7 cellular contexts compared by ENCODE assay signal in the genomic region with DNA sequence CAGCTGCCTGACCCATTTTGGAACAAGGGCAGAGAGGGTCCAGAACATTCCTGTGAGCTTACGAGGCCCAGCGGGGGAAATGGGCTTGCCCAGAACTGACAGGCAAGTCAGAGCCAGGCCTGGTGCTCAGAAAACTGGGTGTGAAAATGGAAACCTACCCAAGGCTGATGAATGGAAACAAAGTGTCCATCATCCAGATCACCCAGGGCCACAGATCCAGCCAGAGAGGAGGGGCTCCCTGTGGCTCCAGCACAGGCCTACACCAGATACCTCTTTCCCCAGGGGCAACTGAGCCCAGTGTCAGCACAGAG. TPM values are rescaled to one million over a fixed set of nuclear protein-coding genes. Genes with fewer than 3 reads are reported as not detected.
A peak's percentile ranks its signal among the peaks of the same experiment; 100 is the strongest.
DNase-seq lines count a peak whose midpoint lies in the region; ATAC-seq, FAIRE-seq and TF ChIP-seq lines count a peak whose summit lies in the region.
"Had no signal": no experiment of that assay in that cellular context is flagged by ENCODE, and none has a peak within 500 bp of the region (broad histone marks: within the 10 kb centered on the region; RNA-seq: fewer than 3 reads in every experiment).

No MANE protein-coding gene starts in this region.

- FAIRE-seq in H54 (lab: Jason Lieb, UNC) = no peak

- peak overlapping the region in 1 of 3 experiments; percentile 19 for H3K4me3 ChIP-seq in mammary epithelial cell (replicated peaks in 1 of 3; ENCODE audit: insufficient read depth in 1 of 3, low read depth in 2 of 3, low read length in 3 of 3)

- H3K36me3 ChIP-seq in mammary epithelial cell (ENCODE audit: insufficient read depth, low read length) = no peaks in the 10 kb centered on the region

- H3K4me2 ChIP-seq in mammary epithelial cell (ENCODE audit: insufficient read depth, low read depth, low read length) = peak overlapping the region; percentile 84

- H3K79me2 ChIP-seq in mammary epithelial cell (ENCODE audit: insufficient read depth, low read length) = peaks cover 73% of the 10 kb centered on the region

- 0% methylated on average over 1 of the region's 2 CpGs for WGBS in mammary epithelial cell (ENCODE audit: low coverage, missing lambda C conversion rate)

- peak overlapping the region; percentile 43 for H3K9ac ChIP-seq in mammary epithelial cell (ENCODE audit: insufficient read depth, low read length)

- ATAC-seq in GM18498 (IDR thresholded peaks at IDR 0.05; ENCODE audit: unreplicated experiment) = no peak
- ATAC-seq: activated CD4-positive, CD25-positive, alpha-beta regulatory T cell treated with anti-CD3 and anti-CD28 coated beads, Interleukin-2, amount 50 U/mL, for 24 hours had no signal

- no peak for TF ChIP-seq CTCF in mammary epithelial cell (conservative IDR thresholded peaks at IDR 0.05 in 1 of 2, IDR thresholded peaks at IDR 0.05 in 1 of 2; ENCODE audit: extremely low read depth in 1 of 2, insufficient read depth in 1 of 2, low read depth in 1 of 2, low read length in 2 of 2)

- DNase-seq in AG08395 (ENCODE audit: low spot score) = peak; percentile 47
- peak; percentile 78 for DNase-seq in mammary epithelial cell
- no peak for DNase-seq in NCI-H128 (lab: John Stamatoyannopoulos, UW; ENCODE audit: unreplicated experiment)
- DNase-seq in H54 (ENCODE audit: insufficient read length, low spot score) = no peak

- dilution Hi-C loops in mammary epithelial cell (cut with HindIII; ENCODE audit: low sequenced_read_pairs) = loop anchor here (25.0 kb wide), 1 partner anchor 174 kb away; no protein-coding TSS in a partner anchor

- intact Hi-C loops in mammary epithelial cell (cut with micrococcal nuclease) = loop anchor here (10.0 kb wide), 1 partner anchor 688 kb away; no protein-coding TSS in a partner anchor

- no TSS peak for BruUV-seq in mammary epithelial cell (replicated peaks; lab: Mats Ljungman, UMichigan)

- TF ChIP-seq POLR2A in H54 (IDR thresholded peaks at IDR 0.05; ENCODE audit: low read depth, low read length) = no peak

- peak overlapping the region; percentile 29 for H3K27ac ChIP-seq in mammary epithelial cell (ENCODE audit: insufficient read depth, low read depth, low read length)
- H3K27ac ChIP-seq in layer of hippocampus (ENCODE audit: low read depth, low read length) = peak overlapping the region; percentile 38

- no peaks in the 10 kb centered on the region for H4K20me1 ChIP-seq in mammary epithelial cell (ENCODE audit: insufficient read depth, low read length)

- CTCF ChIA-PET in mammary epithelial cell (lab: Charles Lee; ENCODE audit: low non-redundant PET) = interaction anchor here (0.6 kb wide), 1 partner anchor 13 kb away, joined by 17 read pairs; no protein-coding TSS in a partner anchor

- H3K27me3 ChIP-seq in mammary epithelial cell (ENCODE audit: insufficient read depth, low read length) = no peaks in the 10 kb centered on the region
- no peaks in the 10 kb centered on the region for H3K27me3 ChIP-seq in layer of hippocampus (ENCODE audit: control insufficient read depth, insufficient read depth, low read length)

- H3K4me1 ChIP-seq in mammary epithelial cell (ENCODE audit: insufficient read depth, low read length) = peaks cover 65% of the 10 kb centered on the region

- no peak overlapping the region for H2AFZ ChIP-seq in mammary epithelial cell (ENCODE audit: low read depth, low read length)

- in situ Hi-C loops in mammary epithelial cell (cut with MboI; ENCODE audit: low sequenced_read_pairs in 2 of 2) = no loop called here

- no peaks in the 10 kb centered on the region for H3K9me3 ChIP-seq in mammary epithelial cell (replicated peaks; ENCODE audit: insufficient read depth, low read length)

RNA-seq across cellular contexts. Expression of gene CLTB, which starts 3.1 kb away (rescaled TPM):
- 100 to 1,000 TPM; 166 to 323 TPM for total RNA-seq in mammary epithelial cell
- 332 TPM for polyA plus RNA-seq in mammary epithelial cell
- polyA minus RNA-seq in mammary epithelial cell = 114 TPM

RNA-seq across cellular contexts. Expression of gene HIGD2A, which starts 24.7 kb away (rescaled TPM):
- 10 to 100 TPM; 30.3 to 93.0 TPM for total RNA-seq in mammary epithelial cell
- polyA plus RNA-seq in mammary epithelial cell = 141 TPM
- 111 TPM for polyA minus RNA-seq in mammary epithelial cell

RNA-seq across cellular contexts. Expression of gene NOP16, which starts 24.8 kb away (rescaled TPM):
- total RNA-seq in mammary epithelial cell = 10 to 100 TPM in 1 of 2 donors, 1 to 10 TPM in 1; 8.7 to 61.4 TPM
- 103 TPM for polyA plus RNA-seq in mammary epithelial cell
- 22.5 TPM for polyA minus RNA-seq in mammary epithelial cell

RNA-seq across cellular contexts. Expression of gene FAF2, which starts 35.0 kb away (rescaled TPM):
- total RNA-seq in mammary epithelial cell = 10 to 100 TPM; 48.5 to 58.8 TPM
- polyA plus RNA-seq in mammary epithelial cell = 34.9 TPM
- 51.6 TPM for polyA minus RNA-seq in mammary epithelial cell

RNA-seq across cellular contexts. Expression of gene ARL10, which starts 47.9 kb away (rescaled TPM):
- 10 to 100 TPM in 1 of 2 donors, under 1 TPM in 1; 0.56 to 10.7 TPM for total RNA-seq in mammary epithelial cell
- 1.8 TPM for polyA plus RNA-seq in mammary epithelial cell
- 2.8 TPM for polyA minus RNA-seq in mammary epithelial cell

Comparison
In these comparisons a context has a peak if more than half of its experiments do, and no peak if none do; other contexts are left out.
1. DNase-seq: peak in AG08395 (single experiment) and mammary epithelial cell (single experiment); none in NCI-H128 (single experiment) and H54 (single experiment).